ENCODE assay signal across 14 cellular contexts in genomic region chr2:207136872-207137271, GRCh38. TPM values are rescaled to one million over a fixed set of nuclear protein-coding genes. Genes with fewer than 3 reads are reported as not detected.
A peak's percentile ranks its signal among the peaks of the same experiment; 100 is the strongest.
DNase-seq lines count a peak whose midpoint lies in the region; ATAC-seq and TF ChIP-seq lines count a peak whose summit lies in the region.
"Had no signal": no experiment of that assay in that cellular context is flagged by ENCODE, and none has a peak within 500 bp of the region (broad histone marks: within the 10 kb centered on the region; RNA-seq: fewer than 3 reads in every experiment).

No MANE protein-coding gene starts in this region.

- H3K27ac ChIP-seq in BLaER1 treated with 17β-estradiol and CSF1 and Interleukin-3, amounts not matched to agents 10 nM and 100 nM: no peak overlapping the region
- no peak overlapping the region for H3K27ac ChIP-seq in GM23338 (ENCODE audit: low read depth)

- ATAC-seq in GM23338 (no peak), HG03159 (IDR thresholded peaks at IDR 0.05; ENCODE audit: unreplicated experiment) (no peak), HG03520 (IDR thresholded peaks at IDR 0.05; ENCODE audit: unreplicated experiment) (no peak)

- H3K36me3 ChIP-seq in BLaER1 treated with 17β-estradiol and CSF1 and Interleukin-3, amounts not matched to agents 10 nM and 100 nM: no peaks in the 10 kb centered on the region
- no peaks in the 10 kb centered on the region for H3K36me3 ChIP-seq in GM23338 (ENCODE audit: insufficient read depth)

- H3K79me2 ChIP-seq in GM23338 (replicated peaks; ENCODE audit: insufficient read depth): peaks cover 94% of the 10 kb centered on the region

- H3K27ac Mint-ChIP-seq in GM23338: peak overlapping the region; percentile 14; the same call in 1 of the 2 replicates
- peak overlapping the region; percentile 85 for H3K27ac Mint-ChIP-seq in chondrocyte (ENCODE audit: unreplicated experiment)
- peak overlapping the region; percentile 82 for H3K27ac Mint-ChIP-seq in osteocyte (ENCODE audit: unreplicated experiment)

- H3K27me3 Mint-ChIP-seq in GM23338 (ENCODE audit: insufficient read depth, low read depth, poor library complexity) (peaks cover 8% of the 10 kb centered on the region), chondrocyte (ENCODE audit: low read depth) (no peaks in the 10 kb centered on the region), osteocyte (ENCODE audit: unreplicated experiment) (no peaks in the 10 kb centered on the region)
- H3K27me3 Mint-ChIP-seq: CD4-positive, CD25-positive, alpha-beta regulatory T cell had no signal

- peaks cover 17 to 39% (median 26%) of the 10 kb centered on the region in 10 experiments for H3K4me1 ChIP-seq in BLaER1 treated with 17β-estradiol and CSF1 and Interleukin-3, amounts not matched to agents 10 nM and 100 nM
- peaks cover 65% of the 10 kb centered on the region for H3K4me1 ChIP-seq in GM23338 (ENCODE audit: insufficient read depth)

- H3K4me2 ChIP-seq in BLaER1 treated with 17β-estradiol and CSF1 and Interleukin-3, amounts not matched to agents 10 nM and 100 nM: peak overlapping the region in 6 of 11 experiments; percentile 52 to 79 (median 52); a peak in 10 of 22 replicates
- no peak overlapping the region for H3K4me2 ChIP-seq in GM23338

- H3K9me3 Mint-ChIP-seq in GM23338 (no peaks in the 10 kb centered on the region; the same call in 1 of the 3 replicates), chondrocyte (ENCODE audit: low read depth) (no peaks in the 10 kb centered on the region), osteocyte (ENCODE audit: unreplicated experiment) (peaks cover 3% of the 10 kb centered on the region)

- H3K4me1 Mint-ChIP-seq in GM23338: peaks cover 65% of the 10 kb centered on the region
- peaks cover 94% of the 10 kb centered on the region for H3K4me1 Mint-ChIP-seq in chondrocyte (ENCODE audit: low read depth)
- peaks cover 88% of the 10 kb centered on the region for H3K4me1 Mint-ChIP-seq in osteocyte (ENCODE audit: unreplicated experiment)

- no peak overlapping the region for H3K4me3 ChIP-seq in BLaER1 treated with 17β-estradiol and CSF1 and Interleukin-3, amounts not matched to agents 10 nM and 100 nM
- no peak overlapping the region for H3K4me3 ChIP-seq in GM23338

- no peaks in the 10 kb centered on the region for H3K9me3 ChIP-seq in BLaER1 treated with 17β-estradiol and CSF1 and Interleukin-3, amounts not matched to agents 10 nM and 100 nM (replicated peaks in 1 of 11)

- H2AFZ ChIP-seq in GM23338: no peak overlapping the region

- H3K4me3 Mint-ChIP-seq in GM23338 (no peak overlapping the region), chondrocyte (ENCODE audit: unreplicated experiment) (no peak overlapping the region), osteocyte (ENCODE audit: unreplicated experiment) (no peak overlapping the region)

- H3K9me2 ChIP-seq in GM23338 (ENCODE audit: insufficient read depth): peaks cover 11% of the 10 kb centered on the region

- TF ChIP-seq CTCF in GM23338 (conservative IDR thresholded peaks at IDR 0.05; ENCODE audit: low read depth in 2 of 2) (no peak), chondrocyte (IDR thresholded peaks at IDR 0.05) (no peak), osteocyte (IDR thresholded peaks at IDR 0.05) (no peak)

- no peaks in the 10 kb centered on the region for H4K20me1 ChIP-seq in BLaER1 treated with 17β-estradiol and CSF1 and Interleukin-3, amounts not matched to agents 10 nM and 100 nM
- no peaks in the 10 kb centered on the region for H4K20me1 ChIP-seq in GM23338 (replicated peaks; ENCODE audit: insufficient read depth)

- DNase-seq in GM23338 (ENCODE audit: low spot score) (no peak), chondrocyte (ENCODE audit: low spot score) (no peak), osteocyte (ENCODE audit: extremely low spot score, unreplicated experiment) (no peak), SW 1271 (lab: John Stamatoyannopoulos, UW) (no peak)
- DNase-seq: activated naive CD4-positive, alpha-beta T cell treated with Interleukin-2 at 50 U/mL for 16 hours; CD4-positive, CD25-positive, alpha-beta regulatory T cell; cerebellar nuclear complex; erythroblast; NCI-H510A treated with DMSO at 0.1 percent for 48 hours; RPMI8226; stimulated activated CD4-positive, alpha-beta T cell treated with anti-CD3 and anti-CD28 coated beads, Interleukin-2, amount 100 ng/mL, for 48 hours had no signal

- no peaks in the 10 kb centered on the region for H3K27me3 ChIP-seq in BLaER1 treated with 17β-estradiol and CSF1 and Interleukin-3, amounts not matched to agents 10 nM and 100 nM
- H3K27me3 ChIP-seq in GM23338 (ENCODE audit: insufficient read depth): no peaks in the 10 kb centered on the region

- no peak overlapping the region for H3K9ac ChIP-seq in BLaER1 treated with 17β-estradiol and CSF1 and Interleukin-3, amounts not matched to agents 10 nM and 100 nM

- H3K36me3 Mint-ChIP-seq in GM23338 (ENCODE audit: low read depth) (peaks cover 8% of the 10 kb centered on the region; the same call in 2 of the 3 replicates), chondrocyte (ENCODE audit: low read depth) (peaks cover 5% of the 10 kb centered on the region), osteocyte (ENCODE audit: unreplicated experiment) (peaks cover 10% of the 10 kb centered on the region)

- no peaks in the 10 kb centered on the region for H3F3A ChIP-seq in GM23338 (replicated peaks; ENCODE audit: low read depth)

TF ChIP-seq in GM23338, 12 proteins besides CTCF, POLR2A, EP300 and RAD21:
- TF ChIP-seq CREB1 (CRISPR knock-in tag; IDR thresholded peaks at IDR 0.05; ENCODE audit: low read depth) (no peak), ZNF462 (CRISPR knock-in tag; IDR thresholded peaks at IDR 0.05) (no peak), EZH2 (IDR thresholded peaks at IDR 0.05; ENCODE audit: low read depth, unreplicated experiment) (no peak), ZNF331 (CRISPR knock-in tag; IDR thresholded peaks at IDR 0.05; ENCODE audit: low read depth) (no peak), JUNB (IDR thresholded peaks at IDR 0.05; ENCODE audit: unreplicated experiment) (no peak), POLR2AphosphoS5 (IDR thresholded peaks at IDR 0.05; ENCODE audit: low read depth) (no peak)

RNA-seq across cellular contexts. Expression of gene KLF7, which starts 28.9 kb away (rescaled TPM):
- total RNA-seq in GM23338 (2014; rRNA removed; shearing (Covaris generic)): 11.1 and 15.4 TPM in 2 replicates
- polyA plus RNA-seq in GM23338 (2016; fragmentation: Nextera tagmentation; extraction: Ambion mirVana): 5.7 and 7.6 TPM in 2 replicates
- total RNA-seq in chondrocyte: 37.5 to 46.2 TPM (median 38.5 TPM) in 3 replicates
- total RNA-seq in osteocyte: 36.7 and 39.8 TPM in 2 replicates

Comparison
In these comparisons a context has a peak if more than half of its experiments do, and no peak if none do; other contexts are left out.
1. H3K27ac Mint-ChIP-seq: peak in every context shown above with its lines; median percentile 85 in chondrocyte; 82 in osteocyte; 14 in GM23338.